ENCODE assay signal across 26 cellular contexts in the genomic region with DNA sequence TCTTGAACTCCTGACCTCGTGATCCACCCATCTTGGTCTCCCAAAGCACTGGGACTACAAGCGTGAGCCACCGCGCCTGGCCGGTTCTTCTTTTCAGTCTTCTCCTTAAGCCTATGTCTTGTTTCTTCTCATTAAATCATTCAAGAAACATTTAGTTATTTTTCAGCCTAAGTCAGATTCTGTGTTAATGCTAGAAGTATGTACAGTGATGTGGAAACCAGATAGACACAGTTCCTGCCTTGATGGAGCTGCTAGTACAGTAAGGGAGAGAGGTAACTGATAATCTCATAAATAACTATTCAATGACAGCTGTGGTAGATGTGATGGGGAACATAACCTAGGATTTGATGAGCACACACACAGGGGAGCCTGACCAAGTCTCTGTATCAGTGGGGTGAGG.
"Had no signal": no experiment of that assay in that cellular context is flagged by ENCODE, and none has a peak within 500 bp of the region (broad histone marks: within the 10 kb centered on the region; RNA-seq: fewer than 3 reads in every experiment).

No MANE protein-coding gene starts in this region.

- H3K36me3 ChIP-seq: colonic mucosa, esophagus muscularis mucosa, heart right ventricle, left ventricle myocardium inferior, lower lobe of right lung, sigmoid colon, stomach, thyroid gland, upper lobe of left lung had no signal

- H3K36me3 Mint-ChIP-seq: naive thymus-derived CD8-positive, alpha-beta T cell; stimulated activated effector memory CD8-positive, alpha-beta T cell treated with anti-CD3 and anti-CD28 coated beads, Interleukin-12 subunit alpha, Interleukin-12 subunit beta, amount 100 ng/mL, for 72 hours had no signal

- H3K27ac Mint-ChIP-seq: naive thymus-derived CD8-positive, alpha-beta T cell; nephron progenitor cell; stimulated activated effector memory CD8-positive, alpha-beta T cell treated with anti-CD3 and anti-CD28 coated beads, Interleukin-12 subunit alpha, Interleukin-12 subunit beta, amount 100 ng/mL, for 72 hours had no signal

- H3K9me3 Mint-ChIP-seq: naive thymus-derived CD8-positive, alpha-beta T cell; nephron progenitor cell had no signal

- H3K4me1 ChIP-seq: colonic mucosa, esophagus muscularis mucosa, lower lobe of right lung, sigmoid colon, stomach, thyroid gland, upper lobe of left lung had no signal

- H3K4me3 Mint-ChIP-seq: naive thymus-derived CD8-positive, alpha-beta T cell; nephron progenitor cell; stimulated activated effector memory CD8-positive, alpha-beta T cell treated with anti-CD3 and anti-CD28 coated beads, Interleukin-12 subunit alpha, Interleukin-12 subunit beta, amount 100 ng/mL, for 72 hours had no signal

- H3K4me3 ChIP-seq: colonic mucosa, esophagus muscularis mucosa, heart right ventricle, left ventricle myocardium inferior, lower lobe of right lung, psoas muscle, sigmoid colon, stomach, thyroid gland, upper lobe of left lung had no signal

- H3K9me3 ChIP-seq: colonic mucosa, esophagus muscularis mucosa, heart right ventricle, left ventricle myocardium inferior, lower lobe of right lung, psoas muscle, sigmoid colon, stomach, thyroid gland, upper lobe of left lung had no signal

- H3K27me3 Mint-ChIP-seq: naive thymus-derived CD8-positive, alpha-beta T cell had no signal

- H3K27me3 ChIP-seq: colonic mucosa, esophagus muscularis mucosa, heart right ventricle, sigmoid colon, stomach, thyroid gland, upper lobe of left lung had no signal

- DNase-seq: colonic mucosa; dermis blood vessel endothelial cell; effector memory CD4-positive, alpha-beta T cell; foreskin melanocyte; glutamatergic neuron; heart right ventricle; hippocampal formation; islet precursor cell; kidney glomerular epithelial cell; left colon; left ventricle myocardium inferior; lower lobe of right lung; naive thymus-derived CD8-positive, alpha-beta T cell; nephron progenitor cell; nucleus accumbens; psoas muscle; right cardiac atrium; sigmoid colon; stimulated activated CD4-positive, alpha-beta T cell treated with anti-CD3 and anti-CD28 coated beads, Interleukin-2, amount 100 ng/mL, for 24 hours; stimulated activated CD4-positive, alpha-beta T cell treated with anti-CD3 and anti-CD28 coated beads, Interleukin-4, amount 100 ng/mL, for 24 hours; stimulated activated naive CD4-positive, alpha-beta T cell treated with Interleukin-2 at 50 U/mL for 16 hours; stomach; thyroid gland had no signal

- H3K27ac ChIP-seq: colonic mucosa, esophagus muscularis mucosa, heart right ventricle, left ventricle myocardium inferior, lower lobe of right lung, psoas muscle, sigmoid colon, stomach, thyroid gland, upper lobe of left lung had no signal

- ATAC-seq: heart right ventricle; left colon; lower lobe of right lung; naive thymus-derived CD8-positive, alpha-beta T cell; psoas muscle; right cardiac atrium; stimulated activated effector memory CD8-positive, alpha-beta T cell treated with anti-CD3 and anti-CD28 coated beads, Interleukin-12 subunit alpha, Interleukin-12 subunit beta, amount 100 ng/mL, for 72 hours had no signal
